ENCODE assay signal across 8 cellular contexts in genomic region chr11:63999349-64000025, GRCh38. TPM values are rescaled to one million over a fixed set of nuclear protein-coding genes. Genes with fewer than 3 reads are reported as not detected.
DNase-seq lines count a peak whose midpoint lies in the region; ATAC-seq, FAIRE-seq and TF ChIP-seq lines count a peak whose summit lies in the region.

No MANE protein-coding gene starts in this region.

- TF ChIP-seq CTCF in GM13976 (IDR thresholded peaks at IDR 0.05; ENCODE audit: borderline replicate concordance, control extremely low read depth, extremely low read depth, insufficient read depth, missing control alignments) (no peak), brain (conservative IDR thresholded peaks at IDR 0.05) (peak in 1 of 2 experiments; percentile 7), HepG2 (CRISPR knock-in tag; IDR thresholded peaks at IDR 0.05) (no peak)

- no peaks in the 10 kb centered on the region for H4K20me1 ChIP-seq in HepG2 (ENCODE audit: insufficient read depth, low read length)

- H3K4me3 Mint-ChIP-seq in brain, result peak overlapping the region in 3 of 5 experiments; percentile 30 to 41 (median 39)

- H3K9me3 Mint-ChIP-seq in brain, result no peaks in the 10 kb centered on the region

- no peaks in the 10 kb centered on the region for H3K27me3 Mint-ChIP-seq in brain

- no peak overlapping the region for H3K27ac Mint-ChIP-seq in brain

- BruUV-seq in HepG2 (replicated peaks; lab: Mats Ljungman, UMichigan), result no TSS peak

- no peak overlapping the region for H3K4me3 ChIP-seq in HepG2 (replicated peaks in 1 of 3; ENCODE audit: insufficient read depth in 1 of 3, low read depth in 2 of 3, low read length in 3 of 3)

- no peaks in the 10 kb centered on the region for H3K4me1 ChIP-seq in HepG2 (ENCODE audit: insufficient read depth, low read length)

- H3K4me2 ChIP-seq in HepG2 (ENCODE audit: low read depth, low read length), result no peak overlapping the region

- H3K79me2 ChIP-seq in HepG2 (ENCODE audit: insufficient read depth, low read length), result no peaks in the 10 kb centered on the region

- H3K9me3 ChIP-seq in HepG2 (ENCODE audit: low read length), result no peaks in the 10 kb centered on the region

- peaks cover 24% of the 10 kb centered on the region for H3K36me3 Mint-ChIP-seq in brain

- no peak overlapping the region for H2AFZ ChIP-seq in HepG2 (ENCODE audit: low read length)

- H3K27me3 ChIP-seq in HepG2 (ENCODE audit: control insufficient read depth in 1 of 2, insufficient read depth in 2 of 2, low read length in 2 of 2), result no peaks in the 10 kb centered on the region

- no peak overlapping the region for H3K9ac ChIP-seq in HepG2 (ENCODE audit: insufficient read depth, low read depth, low read length)

- ATAC-seq in HepG2 (peak; percentile 3; the same call in 1 of the 3 replicates), GM21447 (IDR thresholded peaks at IDR 0.05; ENCODE audit: unreplicated experiment) (no peak), GM18868 (IDR thresholded peaks at IDR 0.05; ENCODE audit: unreplicated experiment) (no peak)

- FAIRE-seq in HepG2 (lab: Jason Lieb, UNC), result no peak

- intact Hi-C loops in HepG2 (cut with micrococcal nuclease; ENCODE audit: unreplicated experiment), result no loop called here

- no peak for TF ChIP-seq EP300 in HepG2 (IDR thresholded peaks at IDR 0.05; ENCODE audit: low read depth in 2 of 2, low read length in 2 of 2)
- no peak for TF ChIP-seq EP300 in HepG2 (CRISPR knock-in tag; IDR thresholded peaks at IDR 0.05; ENCODE audit: borderline replicate concordance)

- TF ChIP-seq RAD21 in HepG2 (CRISPR knock-in tag; IDR thresholded peaks at IDR 0.05), result no peak

- peaks cover 37% of the 10 kb centered on the region for H3K4me1 Mint-ChIP-seq in brain

- WGBS in HepG2 (ENCODE audit: low lambda C conversion rate), result 94% methylated on average over 30 of the region's 59 CpGs

- TF ChIP-seq POLR2A in HepG2 (IDR thresholded peaks at IDR 0.05; ENCODE audit: insufficient read depth in 1 of 2, low read depth in 2 of 2, low read length in 2 of 2), result no peak

- DNase-seq in GM13976 (ENCODE audit: low spot score) (peak; percentile 84), T-helper 9 cell (peak; percentile 55), HepG2 (ENCODE audit: low spot score) (no peak), HT-29 (ENCODE audit: low spot score) (no peak)
- DNase-seq in stimulated activated CD8-positive, alpha-beta memory T cell treated with anti-CD3 and anti-CD28 coated beads, Interleukin-2, amount 100 ng/mL, for 48 hours (ENCODE audit: low read depth in 2 of 2), result peak; percentile 43 to 56

- CTCF ChIA-PET in HepG2 (lab: Yijun Ruan, JAX; ENCODE audit: low intra/inter-chr PET ratio, low total read pairs), result no interaction called here

- in situ Hi-C loops in GM13976 (cut with MboI; ENCODE audit: low sequenced_read_pairs, unreplicated experiment) (loop anchor here (10.0 to 25.0 kb wide), 2 partner anchors 145 to 288 kb away; partner anchors contain the start of genes BAD, GPR137 and KCNK4), HepG2 (cut with HindIII; ENCODE audit: extremely low pct_ligation_motif_present, low pct_unique_long_range_greater_than_20kb) (no loop called here)

- no peak overlapping the region for H3K27ac ChIP-seq in HepG2 (ENCODE audit: extremely low read length, insufficient read depth, low read length)

- peaks cover 12 to 31% of the 10 kb centered on the region in 2 experiments; a peak in 4 of 5 replicates for H3K36me3 ChIP-seq in HepG2 (replicated peaks in 1 of 2; ENCODE audit: control insufficient read depth in 1 of 2, insufficient read depth in 2 of 2, low read length in 2 of 2)

- POLR2A ChIA-PET in HepG2 (lab: Yijun Ruan, JAX), result interaction anchor here (1.0 kb wide), 1 partner anchor 8 kb away, joined by 3 read pairs; no protein-coding TSS in a partner anchor

TF ChIP-seq in HepG2, 621 proteins besides CTCF, POLR2A, EP300 and RAD21 (continues in another document):
- no peak for TF ChIP-seq SRF (IDR thresholded peaks at IDR 0.05; ENCODE audit: low read depth, low read length)

RNA-seq across cellular contexts. Expression of gene OTUB1, which starts 13.2 kb away (rescaled TPM):
- polyA plus RNA-seq in brain (ENCODE audit: insufficient read depth, low read depth, low replicate concordance), result 215 TPM
- 58.8 and 78.7 TPM in 2 replicates for total RNA-seq in HepG2 (2016; rRNA removed; fragmentation: Illumina TruSeq; extraction: Trizol)
- 20.2 and 22.1 TPM in 2 replicates for total RNA-seq in HepG2 (2016; cell fraction: cytosol; rRNA removed; fragmentation: Illumina TruSeq; extraction: Trizol; ENCODE audit: low read depth)
- total RNA-seq in HepG2 (2016; cell fraction: insoluble cytoplasmic fraction; rRNA removed; fragmentation: Illumina TruSeq; extraction: Trizol), result 63.7 and 75.6 TPM in 2 replicates
- total RNA-seq in HepG2 (2016; cell fraction: membrane; rRNA removed; fragmentation: Illumina TruSeq; extraction: Trizol), result 29.1 and 30.2 TPM in 2 replicates
- 37.3 and 37.7 TPM in 2 replicates for total RNA-seq in HepG2 (2016; cell fraction: nucleus; rRNA removed; fragmentation: Illumina TruSeq; extraction: Trizol)
- polyA plus RNA-seq in HepG2 (2011; rRNA removed), result 130 TPM in 2 replicates
- polyA plus RNA-seq in HepG2 (2011; cell fraction: cytosol; rRNA removed), result 108 and 143 TPM in 2 replicates
- polyA plus RNA-seq in HepG2 (2011; cell fraction: nucleus; rRNA removed), result 193 and 235 TPM in 2 replicates
- 62.7 and 68.2 TPM in 2 replicates for polyA plus RNA-seq in HepG2 (2012)
- polyA plus RNA-seq in HepG2 (2016; cell fraction: cytosol; fragmentation: Illumina TruSeq; extraction: Trizol; ENCODE audit: low read depth), result 38.9 TPM in 2 replicates
- polyA plus RNA-seq in HepG2 (2016; cell fraction: insoluble cytoplasmic fraction; fragmentation: Illumina TruSeq; extraction: Trizol; ENCODE audit: low read depth), result 103 and 127 TPM in 2 replicates
- 42.5 and 43.1 TPM in 2 replicates for polyA plus RNA-seq in HepG2 (2016; cell fraction: membrane; fragmentation: Illumina TruSeq; extraction: Trizol; ENCODE audit: low read depth)
- polyA plus RNA-seq in HepG2 (2016; cell fraction: nucleus; fragmentation: Illumina TruSeq; extraction: Trizol; ENCODE audit: insufficient read depth, low read depth), result 108 and 115 TPM in 2 replicates
- polyA minus RNA-seq in HepG2 (2011; rRNA and poly(A)+ RNA removed; ENCODE audit: low replicate concordance), result 120 and 135 TPM in 2 replicates
- polyA minus RNA-seq in HepG2 (2011; cell fraction: cytosol; rRNA and poly(A)+ RNA removed), result 51.3 and 59.5 TPM in 2 replicates
- polyA minus RNA-seq in HepG2 (2011; cell fraction: nucleus; rRNA and poly(A)+ RNA removed), result 31.7 and 32.2 TPM in 2 replicates
- 131 and 140 TPM in 2 replicates for total RNA-seq in HT-29 (2014; rRNA removed; shearing (Covaris generic))

RNA-seq across cellular contexts. Expression of gene COX8A, which starts 25.1 kb away (rescaled TPM):
- 1,055 TPM for polyA plus RNA-seq in brain (ENCODE audit: insufficient read depth, low read depth, low replicate concordance)
- 393 and 406 TPM in 2 replicates for total RNA-seq in HepG2 (2016; rRNA removed; fragmentation: Illumina TruSeq; extraction: Trizol)
- total RNA-seq in HepG2 (2016; cell fraction: cytosol; rRNA removed; fragmentation: Illumina TruSeq; extraction: Trizol; ENCODE audit: low read depth), result 208 and 256 TPM in 2 replicates
- total RNA-seq in HepG2 (2016; cell fraction: insoluble cytoplasmic fraction; rRNA removed; fragmentation: Illumina TruSeq; extraction: Trizol), result 417 and 435 TPM in 2 replicates
- total RNA-seq in HepG2 (2016; cell fraction: membrane; rRNA removed; fragmentation: Illumina TruSeq; extraction: Trizol), result 247 and 301 TPM in 2 replicates
- 164 and 188 TPM in 2 replicates for total RNA-seq in HepG2 (2016; cell fraction: nucleus; rRNA removed; fragmentation: Illumina TruSeq; extraction: Trizol)
- polyA plus RNA-seq in HepG2 (2011; rRNA removed), result 202 and 217 TPM in 2 replicates
- 241 and 483 TPM in 2 replicates for polyA plus RNA-seq in HepG2 (2011; cell fraction: cytosol; rRNA removed)
- 200 and 266 TPM in 2 replicates for polyA plus RNA-seq in HepG2 (2011; cell fraction: nucleus; rRNA removed)
- polyA plus RNA-seq in HepG2 (2012), result 160 and 192 TPM in 2 replicates
- polyA plus RNA-seq in HepG2 (2016; cell fraction: cytosol; fragmentation: Illumina TruSeq; extraction: Trizol; ENCODE audit: low read depth), result 231 and 257 TPM in 2 replicates
- 441 and 468 TPM in 2 replicates for polyA plus RNA-seq in HepG2 (2016; cell fraction: insoluble cytoplasmic fraction; fragmentation: Illumina TruSeq; extraction: Trizol; ENCODE audit: low read depth)
- 285 and 298 TPM in 2 replicates for polyA plus RNA-seq in HepG2 (2016; cell fraction: membrane; fragmentation: Illumina TruSeq; extraction: Trizol; ENCODE audit: low read depth)
- polyA plus RNA-seq in HepG2 (2016; cell fraction: nucleus; fragmentation: Illumina TruSeq; extraction: Trizol; ENCODE audit: insufficient read depth, low read depth), result 310 TPM in 2 replicates
- 341 and 520 TPM in 2 replicates for polyA minus RNA-seq in HepG2 (2011; rRNA and poly(A)+ RNA removed; ENCODE audit: low replicate concordance)
- polyA minus RNA-seq in HepG2 (2011; cell fraction: cytosol; rRNA and poly(A)+ RNA removed), result 121 and 141 TPM in 2 replicates
- 24.2 and 29.4 TPM in 2 replicates for polyA minus RNA-seq in HepG2 (2011; cell fraction: nucleus; rRNA and poly(A)+ RNA removed)
- 1,404 and 1,625 TPM in 2 replicates for total RNA-seq in HT-29 (2014; rRNA removed; shearing (Covaris generic))

RNA-seq across cellular contexts. Expression of gene FLRT1, which starts 36.2 kb away (rescaled TPM):
- 27.0 TPM for polyA plus RNA-seq in brain (ENCODE audit: insufficient read depth, low read depth, low replicate concordance)
- 0.02 TPM in 1 of 2 replicates, not detected in the other for total RNA-seq in HepG2 (2016; rRNA removed; fragmentation: Illumina TruSeq; extraction: Trizol)
- total RNA-seq in HepG2 (2016; cell fraction: cytosol; rRNA removed; fragmentation: Illumina TruSeq; extraction: Trizol; ENCODE audit: low read depth), result not detected in 2 replicates
- total RNA-seq in HepG2 (2016; cell fraction: insoluble cytoplasmic fraction; rRNA removed; fragmentation: Illumina TruSeq; extraction: Trizol), result not detected in 2 replicates
- total RNA-seq in HepG2 (2016; cell fraction: membrane; rRNA removed; fragmentation: Illumina TruSeq; extraction: Trizol), result not detected in 2 replicates
- total RNA-seq in HepG2 (2016; cell fraction: nucleus; rRNA removed; fragmentation: Illumina TruSeq; extraction: Trizol), result 0.09 TPM in 1 of 2 replicates, not detected in the other
- polyA plus RNA-seq in HepG2 (2011; rRNA removed), result 0.08 TPM in 2 replicates
- 0.03 TPM in 2 replicates for polyA plus RNA-seq in HepG2 (2011; cell fraction: cytosol; rRNA removed)
- polyA plus RNA-seq in HepG2 (2011; cell fraction: nucleus; rRNA removed), result 0.06 and 0.10 TPM in 2 replicates
- polyA plus RNA-seq in HepG2 (2012), result 0.28 and 0.32 TPM in 2 replicates
- not detected in 2 replicates for polyA plus RNA-seq in HepG2 (2016; cell fraction: cytosol; fragmentation: Illumina TruSeq; extraction: Trizol; ENCODE audit: low read depth)
- 0.10 TPM in 1 of 2 replicates, not detected in the other for polyA plus RNA-seq in HepG2 (2016; cell fraction: insoluble cytoplasmic fraction; fragmentation: Illumina TruSeq; extraction: Trizol; ENCODE audit: low read depth)
- not detected in 2 replicates for polyA plus RNA-seq in HepG2 (2016; cell fraction: membrane; fragmentation: Illumina TruSeq; extraction: Trizol; ENCODE audit: low read depth)
- polyA plus RNA-seq in HepG2 (2016; cell fraction: nucleus; fragmentation: Illumina TruSeq; extraction: Trizol; ENCODE audit: insufficient read depth, low read depth), result not detected in 2 replicates
- polyA minus RNA-seq in HepG2 (2011; rRNA and poly(A)+ RNA removed; ENCODE audit: low replicate concordance), result 0.07 and 0.22 TPM in 2 replicates
- polyA minus RNA-seq in HepG2 (2011; cell fraction: cytosol; rRNA and poly(A)+ RNA removed), result 0.18 and 0.20 TPM in 2 replicates
- 0.39 TPM in 1 of 2 replicates, not detected in the other for polyA minus RNA-seq in HepG2 (2011; cell fraction: nucleus; rRNA and poly(A)+ RNA removed)
- 0.15 TPM in 1 of 2 replicates, not detected in the other for total RNA-seq in HT-29 (2014; rRNA removed; shearing (Covaris generic))

Comparison
In these comparisons a context has a peak if more than half of its experiments do, and no peak if none do; other contexts are left out.
1. DNase-seq: peak in GM13976 (single experiment), T-helper 9 cell (single experiment) and stimulated activated CD8-positive, alpha-beta memory T cell treated with anti-CD3 and anti-CD28 coated beads, Interleukin-2, amount 100 ng/mL, for 48 hours (2 of 2); none in HepG2 (single experiment) and HT-29 (single experiment).